23 cellular contexts compared by ENCODE assay signal in genomic region chr3:56969851-56970250, GRCh38.
"Had no signal": no experiment of that assay in that cellular context is flagged by ENCODE, and none has a peak within 500 bp of the region (broad histone marks: within the 10 kb centered on the region; RNA-seq: fewer than 3 reads in every experiment).

No MANE protein-coding gene starts in this region.

- H3K4me1 Mint-ChIP-seq: central memory CD8-positive, alpha-beta T cell; natural killer cell had no signal

- DNase-seq: activated T-cell treated with anti-CD3 and anti-CD28 coated beads, Interleukin-2, amount 50 U/mL, for 24 hours; colonic mucosa; foreskin fibroblast; left lung; natural killer cell; retina; sigmoid colon; spleen; stimulated activated CD4-positive, alpha-beta T cell treated with anti-CD3 and anti-CD28 coated beads, Interleukin-4, amount 100 ng/mL, for 1 hour; stimulated activated naive CD4-positive, alpha-beta T cell treated with Interleukin-2 at 50 U/mL for 16 hours; T-helper 1 cell; T-helper 9 cell; upper lobe of right lung had no signal

- H3K4me3 ChIP-seq: ascending aorta, breast epithelium, colonic mucosa, left lung, sigmoid colon, spleen, thyroid gland, upper lobe of right lung had no signal

- H3K36me3 Mint-ChIP-seq: activated naive CD4-positive, alpha-beta T cell treated with anti-CD3 and anti-CD28 coated beads, Interleukin-2, amount 50 U/mL, for 72 hours; natural killer cell; WTC11 had no signal

- ATAC-seq: activated naive CD4-positive, alpha-beta T cell treated with anti-CD3 and anti-CD28 coated beads, Interleukin-2, amount 50 U/mL, for 72 hours; activated T-helper 17 cell treated with anti-CD3 and anti-CD28 coated beads, Interleukin-2, amount 50 U/mL, for 72 hours; natural killer cell; WTC11 had no signal

- H3K27me3 ChIP-seq: ascending aorta, breast epithelium, colonic mucosa, left lung, sigmoid colon, spleen, thyroid gland, upper lobe of right lung had no signal

- H3K27ac ChIP-seq: ascending aorta, breast epithelium, colonic mucosa, epithelial cell of prostate, left lung, sigmoid colon, upper lobe of right lung had no signal

- H3K4me1 ChIP-seq: ascending aorta, breast epithelium, colonic mucosa, left lung, sigmoid colon, upper lobe of right lung had no signal

- H3K27ac Mint-ChIP-seq: activated naive CD4-positive, alpha-beta T cell treated with anti-CD3 and anti-CD28 coated beads, Interleukin-2, amount 50 U/mL, for 72 hours; activated T-cell treated with anti-CD3 and anti-CD28 coated beads, Interleukin-2, amount 50 U/mL, for 24 hours; activated T-helper 17 cell treated with anti-CD3 and anti-CD28 coated beads, Interleukin-2, amount 50 U/mL, for 72 hours; natural killer cell; progenitor cell of endocrine pancreas; WTC11 had no signal

- H3K9me3 Mint-ChIP-seq: activated T-helper 17 cell treated with anti-CD3 and anti-CD28 coated beads, Interleukin-2, amount 50 U/mL, for 72 hours; central memory CD8-positive, alpha-beta T cell had no signal

- H3K9me3 ChIP-seq: ascending aorta, breast epithelium, colonic mucosa, sigmoid colon, thyroid gland, upper lobe of right lung had no signal

- H3K4me3 Mint-ChIP-seq: activated T-cell treated with anti-CD3 and anti-CD28 coated beads, Interleukin-2, amount 50 U/mL, for 24 hours; activated T-helper 17 cell treated with anti-CD3 and anti-CD28 coated beads, Interleukin-2, amount 50 U/mL, for 72 hours; central memory CD8-positive, alpha-beta T cell; mesothelial cell of epicardium; natural killer cell; WTC11 had no signal

- H3K27me3 Mint-ChIP-seq: activated T-cell treated with anti-CD3 and anti-CD28 coated beads, Interleukin-2, amount 50 U/mL, for 24 hours; activated T-helper 17 cell treated with anti-CD3 and anti-CD28 coated beads, Interleukin-2, amount 50 U/mL, for 72 hours; central memory CD8-positive, alpha-beta T cell; progenitor cell of endocrine pancreas had no signal

- H3K36me3 ChIP-seq: ascending aorta, breast epithelium, colonic mucosa, left lung, sigmoid colon, spleen, thyroid gland, upper lobe of right lung had no signal
